21 cellular contexts compared by ENCODE assay signal in the genomic region with DNA sequence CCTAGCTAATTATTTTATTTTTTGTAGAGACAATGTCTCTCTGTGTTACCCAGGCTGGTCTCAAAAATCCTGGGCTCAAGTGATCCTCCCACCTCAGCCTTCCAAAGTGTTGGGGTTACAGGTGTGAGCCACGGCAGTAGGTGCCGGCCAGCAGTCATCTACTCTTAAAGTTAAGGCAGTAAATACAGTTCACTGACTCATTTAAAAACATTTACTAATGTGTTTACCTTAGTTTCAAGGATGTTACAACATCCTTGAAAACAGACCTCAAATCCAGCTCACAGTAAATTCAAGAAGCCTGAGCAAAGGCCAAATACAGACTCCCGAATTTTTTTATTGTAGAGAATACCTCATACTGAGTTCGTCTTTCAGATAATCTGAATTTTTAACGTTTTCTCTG. TPM values are rescaled to one million over a fixed set of nuclear protein-coding genes. Genes with fewer than 3 reads are reported as not detected.
DNase-seq lines count a peak whose midpoint lies in the region; ATAC-seq and TF ChIP-seq lines count a peak whose summit lies in the region.
"Had no signal": no experiment of that assay in that cellular context is flagged by ENCODE, and none has a peak within 500 bp of the region (broad histone marks: within the 10 kb centered on the region; RNA-seq: fewer than 3 reads in every experiment).

No MANE protein-coding gene starts in this region.

- H3K4me1 ChIP-seq in GM23338 (ENCODE audit: insufficient read depth) (no peaks in the 10 kb centered on the region), MM.1S (ENCODE audit: low read length) (peaks cover 5% of the 10 kb centered on the region; the same call in 1 of the 2 replicates), adipocyte (ENCODE audit: control insufficient read depth, insufficient read depth, low read length) (no peaks in the 10 kb centered on the region)
- H3K4me1 ChIP-seq: Peyer's patch had no signal

- H3K9me3 Mint-ChIP-seq in GM23338 = no peaks in the 10 kb centered on the region

- H3K27ac Mint-ChIP-seq in GM23338 = no peak overlapping the region

- no peaks in the 10 kb centered on the region for H3K79me2 ChIP-seq in GM23338 (replicated peaks; ENCODE audit: insufficient read depth)
- no peaks in the 10 kb centered on the region for H3K79me2 ChIP-seq in MM.1S (ENCODE audit: low read length)

- H3K4me3 ChIP-seq in GM23338 (no peak overlapping the region), MM.1S (ENCODE audit: low read length) (no peak overlapping the region), adipocyte (ENCODE audit: low read length) (no peak overlapping the region)
- H3K4me3 ChIP-seq: MG63, Peyer's patch, SJSA1 had no signal

- DNase-seq in GM23338 (ENCODE audit: low spot score) (no peak), MM.1S (no peak), adipocyte (ENCODE audit: low read depth) (peak; percentile 15), left lobe of liver (ENCODE audit: low spot score) (no peak), NCI-H187 treated with DMSO at 0.1 percent for 48 hours (lab: John Stamatoyannopoulos, UW) (no peak), NCI-H774 (lab: John Stamatoyannopoulos, UW) (no peak), HCEC 1CT (no peak)
- DNase-seq: BE2C; DMS53; EL; GF-D8; MG63; NCI-H1048; NCI-H1436; NCI-H1930; NCI-H510A; NK-92 treated with Interleukin-12 subunit alpha and Interleukin-12 subunit beta, amount 100 ng/mL, for 24 hours; Peyer's patch; T-helper 1 cell had no signal

- no peaks in the 10 kb centered on the region for H3K36me3 ChIP-seq in GM23338 (ENCODE audit: insufficient read depth)
- H3K36me3 ChIP-seq in MM.1S (replicated peaks; ENCODE audit: insufficient read depth, low read length) = no peaks in the 10 kb centered on the region
- H3K36me3 ChIP-seq in adipocyte (ENCODE audit: control insufficient read depth, insufficient read depth, low read length, severe bottlenecking) = no peaks in the 10 kb centered on the region
- H3K36me3 ChIP-seq: MG63, SJSA1 had no signal

- TF ChIP-seq CTCF in GM23338 (conservative IDR thresholded peaks at IDR 0.05; ENCODE audit: low read depth in 2 of 2) (no peak), MM.1S (IDR thresholded peaks at IDR 0.05; ENCODE audit: low read length) (no peak)

- H3K36me3 Mint-ChIP-seq in GM23338 (ENCODE audit: low read depth) = no peaks in the 10 kb centered on the region

- H3K4me3 Mint-ChIP-seq in GM23338 = no peak overlapping the region

- H3K9me2 ChIP-seq in GM23338 (ENCODE audit: insufficient read depth) (no peaks in the 10 kb centered on the region), MM.1S (replicated peaks; ENCODE audit: insufficient read depth, low read length) (no peaks in the 10 kb centered on the region)

- H3K4me2 ChIP-seq in GM23338 (no peak overlapping the region), MM.1S (ENCODE audit: low read depth, low read length) (no peak overlapping the region)

- H4K20me1 ChIP-seq in GM23338 (replicated peaks; ENCODE audit: insufficient read depth) (no peaks in the 10 kb centered on the region), MM.1S (ENCODE audit: insufficient read depth, low read length) (no peaks in the 10 kb centered on the region)

- ATAC-seq in GM23338 (no peak), left lobe of liver (peak; percentile 32)
- ATAC-seq: Right ventricle myocardium inferior had no signal

- 0 out of 2 replicates have a peak overlapping the region, but pooled peaks have one; percentile 23 for H2AFZ ChIP-seq in GM23338
- H2AFZ ChIP-seq in MM.1S (ENCODE audit: low read length) = peak overlapping the region; percentile 46

- no peaks in the 10 kb centered on the region for H3K27me3 ChIP-seq in GM23338 (ENCODE audit: insufficient read depth)
- H3K27me3 ChIP-seq in MM.1S (replicated peaks; ENCODE audit: insufficient read depth, low read length) = no peaks in the 10 kb centered on the region
- H3K27me3 ChIP-seq in adipocyte (replicated peaks; ENCODE audit: control insufficient read depth, insufficient read depth, low read length) = no peaks in the 10 kb centered on the region
- H3K27me3 ChIP-seq: BE2C, MG63, Peyer's patch, SJSA1 had no signal

- H3K9me3 ChIP-seq in MM.1S (replicated peaks; ENCODE audit: insufficient read depth, low read length) = no peaks in the 10 kb centered on the region
- no peaks in the 10 kb centered on the region for H3K9me3 ChIP-seq in adipocyte (ENCODE audit: control insufficient read depth, low read length)
- H3K9me3 ChIP-seq: BE2C, MG63, Peyer's patch, SJSA1 had no signal

- no peak overlapping the region for H3K9ac ChIP-seq in MM.1S (ENCODE audit: low read length)
- H3K9ac ChIP-seq in adipocyte (ENCODE audit: low read length) = no peak overlapping the region

- no peaks in the 10 kb centered on the region for H3F3A ChIP-seq in GM23338 (replicated peaks; ENCODE audit: low read depth)
- H3F3A ChIP-seq in MM.1S (ENCODE audit: insufficient read depth, low read length) = no peaks in the 10 kb centered on the region

- no peaks in the 10 kb centered on the region for H3K27me3 Mint-ChIP-seq in GM23338 (ENCODE audit: insufficient read depth, low read depth, poor library complexity)

- no peaks in the 10 kb centered on the region for H3K4me1 Mint-ChIP-seq in GM23338

- H3K27ac ChIP-seq in GM23338 (ENCODE audit: low read depth) = no peak overlapping the region
- H3K27ac ChIP-seq in MM.1S (ENCODE audit: low read length) = no peak overlapping the region
- H3K27ac ChIP-seq: Peyer's patch, SJSA1 had no signal

TF ChIP-seq in GM23338, 12 proteins besides CTCF, POLR2A, EP300 and RAD21 (continues in another document):
- TF ChIP-seq ZNF331 (CRISPR knock-in tag; IDR thresholded peaks at IDR 0.05; ENCODE audit: low read depth) = no peak
- no peak for TF ChIP-seq STAT1 (IDR thresholded peaks at IDR 0.05; ENCODE audit: unreplicated experiment)
- no peak for TF ChIP-seq CREB1 (CRISPR knock-in tag; IDR thresholded peaks at IDR 0.05; ENCODE audit: low read depth)
- no peak for TF ChIP-seq REST (IDR thresholded peaks at IDR 0.05; ENCODE audit: unreplicated experiment)
- TF ChIP-seq ETS1 (IDR thresholded peaks at IDR 0.05) = no peak
- no peak for TF ChIP-seq NANOG (IDR thresholded peaks at IDR 0.05; ENCODE audit: borderline replicate concordance)
- no peak for TF ChIP-seq ZNF114 (CRISPR knock-in tag; IDR thresholded peaks at IDR 0.05)
- TF ChIP-seq POLR2AphosphoS5 (IDR thresholded peaks at IDR 0.05; ENCODE audit: low read depth) = no peak
- TF ChIP-seq EZH2 (IDR thresholded peaks at IDR 0.05; ENCODE audit: low read depth, unreplicated experiment) = no peak
- no peak for TF ChIP-seq EZH2phosphoT487 (IDR thresholded peaks at IDR 0.05; ENCODE audit: unreplicated experiment)
- no peak for TF ChIP-seq JUNB (IDR thresholded peaks at IDR 0.05; ENCODE audit: unreplicated experiment)

RNA-seq across cellular contexts. Expression of gene ABCB4, which starts 29.6 kb away (rescaled TPM):
- total RNA-seq in GM23338 (2014; rRNA removed; shearing (Covaris generic)) = 1.2 and 3.0 TPM in 2 replicates
- 1.0 and 1.5 TPM in 2 replicates for polyA plus RNA-seq in GM23338 (2016; fragmentation: Nextera tagmentation; extraction: Ambion mirVana)
- 114 TPM for total RNA-seq in left lobe of liver

Comparison
In these comparisons a context has a peak if more than half of its experiments do, and no peak if none do; other contexts are left out.
1. RNA of gene ABCB4, which starts 29.6 kb away (total RNA-seq): 114 TPM in left lobe of liver (single experiment); 1.2 to 3.0 TPM in GM23338; every median in the first group is over 10 times any median in the second.